ENCODE assay signal across 20 cellular contexts in the genomic region with DNA sequence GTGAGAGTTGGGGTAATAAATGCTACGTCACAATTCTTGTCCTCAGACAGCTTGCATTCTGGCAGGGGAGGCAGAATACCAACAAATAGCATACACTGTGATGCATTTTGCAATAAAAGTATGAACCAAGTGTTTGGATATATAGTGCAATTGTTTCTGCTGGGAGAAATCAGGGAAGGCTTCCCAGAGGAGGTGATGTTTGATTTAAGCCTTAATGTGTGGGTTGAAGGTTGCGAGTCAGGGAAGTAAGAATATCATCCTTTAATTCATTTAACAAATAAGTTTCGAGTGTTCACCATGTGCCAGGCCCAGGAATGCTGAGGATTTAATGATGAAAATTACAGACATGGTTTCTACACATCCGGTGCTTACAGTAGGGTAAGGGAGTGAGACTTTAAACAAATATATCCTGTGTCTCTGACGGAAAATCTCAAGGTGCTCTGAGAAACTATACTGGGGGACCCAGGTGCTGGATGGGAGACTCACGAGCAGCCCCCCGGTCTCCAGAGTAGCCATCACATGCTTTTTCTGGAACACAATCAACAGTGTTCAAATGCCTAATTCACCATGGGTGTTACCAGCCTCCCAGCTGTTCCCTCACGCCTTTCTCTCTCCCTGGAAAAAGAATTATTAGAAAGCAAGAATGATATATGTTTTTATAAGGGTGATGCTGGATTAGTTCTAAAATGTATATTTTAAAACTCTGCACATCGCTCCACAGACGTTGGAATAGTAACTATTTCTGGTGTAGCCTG. TPM values are rescaled to one million over a fixed set of nuclear protein-coding genes. Genes with fewer than 3 reads are reported as not detected.
DNase-seq lines count a peak whose midpoint lies in the region; ATAC-seq, FAIRE-seq and TF ChIP-seq lines count a peak whose summit lies in the region.
"Had no signal": no experiment of that assay in that cellular context is flagged by ENCODE, and none has a peak within 500 bp of the region (broad histone marks: within the 10 kb centered on the region; RNA-seq: fewer than 3 reads in every experiment).

No MANE protein-coding gene starts in this region.

- no peak overlapping the region for H3K14ac ChIP-seq in mesenchymal stem cell (ENCODE audit: low read length in 2 of 2)

- RAD21 ChIA-PET in GM12878 (lab: Charles Lee; ENCODE audit: unreplicated experiment): no interaction called here

- no peak overlapping the region for H3K4me2 ChIP-seq in A549
- no peak overlapping the region for H3K4me2 ChIP-seq in GM12878 (ENCODE audit: control insufficient read depth, insufficient read depth)
- no peak overlapping the region for H3K4me2 ChIP-seq in mesenchymal stem cell (ENCODE audit: low read length, poor library complexity, severe bottlenecking)
- no peak overlapping the region for H3K4me2 ChIP-seq in GM23248 (ENCODE audit: unreplicated experiment)

- no peak overlapping the region for H2BK12ac ChIP-seq in mesenchymal stem cell (ENCODE audit: low read length in 2 of 2)

- CTCF ChIA-PET in A549 (lab: Yijun Ruan, JAX): interaction anchor here (0.6 to 14.4 kb wide), 3 partner anchors 40 to 966 kb away, joined by 3 to 219 read pairs (median 3); no protein-coding TSS in a partner anchor
- CTCF ChIA-PET in GM12878 (lab: Yijun Ruan, JAX): interaction anchor here (1.2 kb wide), 1 partner anchor 124 kb away, joined by 3 read pairs; no protein-coding TSS in a partner anchor

- H3K4me3 ChIP-seq in A549: no peak overlapping the region
- no peak overlapping the region for H3K4me3 ChIP-seq in GM12878
- H3K4me3 ChIP-seq in mesenchymal stem cell (ENCODE audit: insufficient read depth in 1 of 2, low read depth in 1 of 2, low read length in 2 of 2): no peak overlapping the region
- H3K4me3 ChIP-seq in thyroid gland (replicated peaks in 1 of 3): no peak overlapping the region
- no peak overlapping the region for H3K4me3 ChIP-seq in lower leg skin (ENCODE audit: low read depth, poor library complexity, severe bottlenecking)
- no peak overlapping the region for H3K4me3 ChIP-seq in GM23248

- in situ Hi-C loops in GM12878 (cut with MboI): no loop called here
- in situ Hi-C loops in GM23248 (cut with MboI): no loop called here

- no peaks in the 10 kb centered on the region for H3F3A ChIP-seq in GM23248 (ENCODE audit: insufficient read depth)

- no peaks in the 10 kb centered on the region for H3K27me3 ChIP-seq in GM12878 (replicated peaks in 1 of 2; ENCODE audit: control insufficient read depth in 2 of 2, insufficient read depth in 2 of 2, low read length in 1 of 2)
- H3K27me3 ChIP-seq in mesenchymal stem cell (ENCODE audit: control insufficient read depth in 1 of 2, insufficient read depth in 1 of 2, low read length in 2 of 2): peaks cover 0 to 44% of the 10 kb centered on the region in 2 experiments
- H3K27me3 ChIP-seq in thyroid gland: no peaks in the 10 kb centered on the region
- no peaks in the 10 kb centered on the region for H3K27me3 ChIP-seq in GM23248 (replicated peaks; ENCODE audit: insufficient read depth)

- H2AK5ac ChIP-seq in mesenchymal stem cell (ENCODE audit: low read length, severe bottlenecking): no peak overlapping the region

- no peak overlapping the region for H3K4ac ChIP-seq in mesenchymal stem cell (ENCODE audit: low read depth in 1 of 2, low read length in 2 of 2)

- no peaks in the 10 kb centered on the region for H3K79me2 ChIP-seq in GM12878 (ENCODE audit: control insufficient read depth, insufficient read depth, low read length)
- no peaks in the 10 kb centered on the region for H3K79me2 ChIP-seq in GM23248 (ENCODE audit: insufficient read depth)

- 75% methylated on average over 10 of the region's 10 CpGs for WGBS in A549 (ENCODE audit: missing lambda C conversion rate)
- WGBS in GM12878 (ENCODE audit: insufficient coverage, insufficient replicate concordance, low lambda C conversion rate, missing lambda C conversion rate): 72% methylated on average over 10 of the region's 10 CpGs
- whole genome bisulfite sequencing in mesenchymal stem cell: 88% methylated on average over 9 of the region's 10 CpGs
- 93% methylated on average over 10 of the region's 10 CpGs for WGBS in thyroid gland, 2 donors
- 82 to 84% methylated on average over 10 of the region's 10 CpGs for WGBS in lower leg skin, 2 donors
- WGBS in GM23248 (ENCODE audit: low coverage in 1 of 2, low lambda C conversion rate in 2 of 2, missing lambda C conversion rate in 2 of 2), 2 experiments: 88 to 90% methylated on average over 10 of the region's 10 CpGs

- no peak overlapping the region for H2BK5ac ChIP-seq in mesenchymal stem cell (ENCODE audit: low read depth, low read length, poor library complexity, severe bottlenecking)

- H3K9me2 ChIP-seq in GM23248 (ENCODE audit: insufficient read depth): no peaks in the 10 kb centered on the region

- no peak for TF ChIP-seq RAD21 in A549 (conservative IDR thresholded peaks at IDR 0.05 in 1 of 2, IDR thresholded peaks at IDR 0.05 in 1 of 2)
- no peak for TF ChIP-seq RAD21 in GM12878 (IDR thresholded peaks at IDR 0.05; ENCODE audit: insufficient read depth, low read depth, low read length)

- TF ChIP-seq CTCF in A549 (IDR thresholded peaks at IDR 0.05) (no peak), GM12878 (IDR thresholded peaks at IDR 0.05 in 2 of 3, conservative IDR thresholded peaks at IDR 0.05 in 1 of 3; ENCODE audit: control insufficient read depth in 2 of 3, extremely low read depth in 1 of 3, insufficient read depth in 1 of 3, low read depth in 3 of 3, low read length in 3 of 3) (no peak), thyroid gland (IDR thresholded peaks at IDR 0.05) (no peak), lower leg skin (IDR thresholded peaks at IDR 0.05) (no peak)

- H3K36me3 ChIP-seq in GM12878 (ENCODE audit: control insufficient read depth in 2 of 2, insufficient read depth in 2 of 2, low read length in 1 of 2) (no peaks in the 10 kb centered on the region), mesenchymal stem cell (ENCODE audit: control insufficient read depth in 1 of 2, insufficient read depth in 2 of 2, low read depth in 1 of 2, low read length in 2 of 2) (peaks cover 0 to 5% of the 10 kb centered on the region in 2 experiments), thyroid gland (no peaks in the 10 kb centered on the region), GM23248 (ENCODE audit: low read depth) (no peaks in the 10 kb centered on the region)

- no peak overlapping the region for H4K91ac ChIP-seq in mesenchymal stem cell (ENCODE audit: low read length)

- H3K27ac ChIP-seq in A549: no peak overlapping the region
- no peak overlapping the region for H3K27ac ChIP-seq in GM12878 (ENCODE audit: control insufficient read depth, insufficient read depth)
- H3K27ac ChIP-seq in mesenchymal stem cell (ENCODE audit: low read length, poor library complexity, severe bottlenecking): no peak overlapping the region
- peak overlapping the region; percentile 69 to 91 (median 90) for H3K27ac ChIP-seq in thyroid gland
- H3K27ac ChIP-seq in GM23248: no peak overlapping the region

- ATAC-seq in A549: no peak
- ATAC-seq in GM12878: no peak
- ATAC-seq: CD8-positive, alpha-beta T cell; Panc1 had no signal

- no peak overlapping the region for H2AFZ ChIP-seq in GM12878 (ENCODE audit: control insufficient read depth, low read depth, low read length)
- H2AFZ ChIP-seq in mesenchymal stem cell (ENCODE audit: low read depth, low read length): no peak overlapping the region
- H2AFZ ChIP-seq in GM23248: no peak overlapping the region

- BruUV-seq in GM12878 (replicated peaks; lab: Mats Ljungman, UMichigan): TSS peak; percentile 35

- H3K23ac ChIP-seq in mesenchymal stem cell (ENCODE audit: low read length in 2 of 2): no peak overlapping the region

- FAIRE-seq in A549 (lab: Jason Lieb, UNC) (no peak), GM12878 (lab: Jason Lieb, UNC) (no peak), frontal cortex (lab: Jason Lieb, UNC) (no peak)
- FAIRE-seq: GM12891, H54 had no signal

- H3K9ac ChIP-seq in GM12878 (ENCODE audit: control insufficient read depth, insufficient read depth, low read length) (no peak overlapping the region), mesenchymal stem cell (ENCODE audit: low read length) (peak overlapping the region; percentile 69), GM23248 (no peak overlapping the region)

- H2BK120ac ChIP-seq in mesenchymal stem cell (ENCODE audit: low read depth, low read length): no peak overlapping the region

- H3K9me3 ChIP-seq in A549 (no peaks in the 10 kb centered on the region), GM12878 (replicated peaks; ENCODE audit: control insufficient read depth, insufficient read depth, low read length) (no peaks in the 10 kb centered on the region), mesenchymal stem cell (ENCODE audit: control insufficient read depth, low read length) (no peaks in the 10 kb centered on the region), thyroid gland (no peaks in the 10 kb centered on the region), GM23248 (ENCODE audit: low read depth) (no peaks in the 10 kb centered on the region)

- H4K8ac ChIP-seq in mesenchymal stem cell (ENCODE audit: low read length): no peak overlapping the region

- TF ChIP-seq EP300 in A549 (IDR thresholded peaks at IDR 0.05) (no peak), GM12878 (IDR thresholded peaks at IDR 0.05; ENCODE audit: borderline replicate concordance in 1 of 2, control insufficient read depth in 1 of 2, low read depth in 2 of 2, low read length in 2 of 2) (no peak)

- no peak overlapping the region for H3K18ac ChIP-seq in mesenchymal stem cell (ENCODE audit: low read depth in 1 of 2, low read length in 2 of 2)

- SMC1A ChIA-PET in GM12878 (lab: Charles Lee; ENCODE audit: uncharacterized antibody, unreplicated experiment): interaction anchor here (1.3 to 10.8 kb wide), 3 partner anchors 16 to 71 kb away, joined by 3 to 311 read pairs (median 6); no protein-coding TSS in a partner anchor

- no peaks in the 10 kb centered on the region for H3K79me1 ChIP-seq in mesenchymal stem cell (replicated peaks; ENCODE audit: low read length, poor library complexity, severe bottlenecking)

- POLR2A ChIA-PET in A549 (lab: Yijun Ruan, JAX): no interaction called here
- POLR2A ChIA-PET in GM12878 (lab: Charles Lee): no interaction called here

- no peak for TF ChIP-seq POLR2A in A549 (IDR thresholded peaks at IDR 0.05; ENCODE audit: low read length)
- no peak for TF ChIP-seq POLR2A in GM12878 (IDR thresholded peaks at IDR 0.05; ENCODE audit: low read depth, low read length)
- no peak for TF ChIP-seq POLR2A in thyroid gland (IDR thresholded peaks at IDR 0.05)
- no peak for TF ChIP-seq POLR2A in lower leg skin (IDR thresholded peaks at IDR 0.05)

- H4K20me1 ChIP-seq in GM12878 (ENCODE audit: control insufficient read depth, insufficient read depth) (no peaks in the 10 kb centered on the region), GM23248 (ENCODE audit: insufficient read depth) (no peaks in the 10 kb centered on the region)

- no peaks in the 10 kb centered on the region for H3K4me1 ChIP-seq in A549
- H3K4me1 ChIP-seq in GM12878 (ENCODE audit: control insufficient read depth, insufficient read depth, low read length): no peaks in the 10 kb centered on the region
- H3K4me1 ChIP-seq in mesenchymal stem cell (ENCODE audit: control insufficient read depth, insufficient read depth, low read depth, low read length): no peaks in the 10 kb centered on the region
- peaks cover 29 to 46% of the 10 kb centered on the region in 2 donors for H3K4me1 ChIP-seq in thyroid gland
- peaks cover 5% of the 10 kb centered on the region; the same call in 1 of the 2 replicates for H3K4me1 ChIP-seq in GM23248 (ENCODE audit: insufficient read depth)

- intact Hi-C loops in GM12878 (cut with micrococcal nuclease; ENCODE audit: unreplicated experiment) (no loop called here), thyroid gland (cut with DNase I) (no loop called here), lower leg skin (cut with DNase I; ENCODE audit: low total_unique reads) (no loop called here)

- H2BK15ac ChIP-seq in mesenchymal stem cell (ENCODE audit: low read depth, poor library complexity, severe bottlenecking): no peak overlapping the region

- DNase-seq in A549 (ENCODE audit: low read depth in 1 of 2, low spot score in 1 of 2) (no peak), GM12878 (ENCODE audit: low read depth, low spot score) (no peak), mesenchymal stem cell (no peak), thyroid gland (no peak), lower leg skin (ENCODE audit: low spot score in 2 of 2) (no peak), UCSD-AML1 (lab: John Stamatoyannopoulos, UW; ENCODE audit: unreplicated experiment) (no peak), GM23248 (no peak), frontal cortex (ENCODE audit: low spot score in 2 of 2) (no peak)
- DNase-seq: 8988T; Calu3; CD8-positive, alpha-beta T cell; DMS53; EL; NCI-H1417 treated with DMSO at 0.1 percent for 48 hours; NCI-H187 treated with DMSO at 0.1 percent for 48 hours; NCI-H226; NCI-H524 had no signal

RNA-seq across cellular contexts. Expression of a gene that starts 31.7 kb away (rescaled TPM):
- polyA plus RNA-seq in A549 (2011; rRNA removed) (2.0 and 2.2 TPM in 2 replicates), A549 (2017; fragmentation: RNase III; extraction: RNeasy Plus Mini Kit Qiagen cat#74134 plus additional on column Dnase treatment) (1.4 to 2.2 TPM (median 1.9 TPM) in 3 replicates), GM12878 (2011; rRNA removed) (61.4 and 77.1 TPM in 2 replicates), GM12878 (2014; fragmentation: Illumina TruSeq; extraction: Trizol) (79.7 and 89.6 TPM in 2 replicates), GM12878 (2014; fragmentation: Nextera tagmentation; extraction: Ambion mirVana) (10 to 100 TPM; 14.0 to 25.4 TPM), GM12878 (2014; rRNA removed) (71.3 and 74.2 TPM in 2 replicates), GM12878 (2016; fragmentation: Nextera tagmentation; extraction: Ambion mirVana) (10 to 100 TPM; 63.2 to 69.5 TPM), GM23248 (2016; fragmentation: Nextera tagmentation; extraction: Ambion mirVana) (0.28 and 0.48 TPM in 2 replicates)
- polyA plus RNA-seq in A549 (2012; cell fraction: cytosol; rRNA removed): 0.82 and 1.0 TPM in 2 replicates
- polyA plus RNA-seq in A549 (2012; cell fraction: nucleus; rRNA removed): 1.1 and 1.2 TPM in 2 replicates
- polyA minus RNA-seq in A549 (2011; rRNA and poly(A)+ RNA removed): 4.7 and 6.6 TPM in 2 replicates
- total RNA-seq in GM12878 (2013; cell fraction: nucleolus; rRNA removed): 56.7 and 60.6 TPM in 2 replicates
- total RNA-seq in GM12878 (2014; rRNA removed) (64.1 and 68.2 TPM in 2 replicates), GM12878 (2014; rRNA removed; fragmentation: Illumina TruSeq; extraction: Trizol) (48.5 and 49.2 TPM in 2 replicates), GM12878 (2021) (82.5 and 85.6 TPM in 2 replicates), thyroid gland (10 to 100 TPM; 14.0 to 16.4 (median 14.5) TPM), lower leg skin (100 to 1,000 TPM in 1 of 4 donors, 10 to 100 TPM in 3; 81.3 to 102 (median 86.1) TPM), frontal cortex (0.82 TPM)
- polyA plus RNA-seq in GM12878 (2011; ENCODE audit: low read depth): 30.6 TPM
- polyA plus RNA-seq in GM12878 (2011; cell fraction: cytosol; rRNA removed): 82.5 and 102 TPM in 2 replicates
- 114 and 118 TPM in 2 replicates for polyA plus RNA-seq in GM12878 (2011; cell fraction: nucleus; rRNA removed)
- polyA plus RNA-seq in GM12878 (2012): 45.3 and 54.0 TPM in 2 replicates
- 118 and 125 TPM in 2 replicates for polyA minus RNA-seq in GM12878 (2011; rRNA and poly(A)+ RNA removed)
- polyA minus RNA-seq in GM12878 (2011; cell fraction: cytosol; rRNA and poly(A)+ RNA removed): 40.6 and 42.9 TPM in 2 replicates
- 46.9 and 71.1 TPM in 2 replicates for polyA minus RNA-seq in GM12878 (2011; cell fraction: nucleus; rRNA and poly(A)+ RNA removed)
- 0.93 TPM for polyA plus RNA-seq in mesenchymal stem cell (2013, experiment 1 of 2)
- polyA plus RNA-seq in mesenchymal stem cell (2013, experiment 2 of 2): 1.2 TPM
- 0.22 and 0.89 TPM in 2 replicates for total RNA-seq in GM23248 (2014; rRNA removed; shearing (Covaris generic))

Comparison
In these comparisons a context has a peak if more than half of its experiments do, and no peak if none do; other contexts are left out.
1. H3K27ac ChIP-seq: peak in thyroid gland (3 of 3); none in A549 (0 of 2), GM12878 (single experiment), mesenchymal stem cell (single experiment) and GM23248 (single experiment).